In genomic region chr1:21273743-21274142, GRCh38 we compare ENCODE assay signal across 17 cellular contexts. TPM values are rescaled to one million over a fixed set of nuclear protein-coding genes. Genes with fewer than 3 reads are reported as not detected.
DNase-seq lines count a peak whose midpoint lies in the region; ATAC-seq and TF ChIP-seq lines count a peak whose summit lies in the region.
"Had no signal": no experiment of that assay in that cellular context is flagged by ENCODE, and none has a peak within 500 bp of the region (broad histone marks: within the 10 kb centered on the region; RNA-seq: fewer than 3 reads in every experiment).

No MANE protein-coding gene starts in this region.

- H3K27ac ChIP-seq in CD4-positive, CD25-positive, alpha-beta regulatory T cell (ENCODE audit: insufficient read depth, low read length, poor library complexity, severe bottlenecking): no peak overlapping the region
- H3K27ac ChIP-seq in right atrium auricular region (peak overlapping the region; percentile 49 to 63), smooth muscle cell (ENCODE audit: low read depth) (no peak overlapping the region), A673 (ENCODE audit: low read depth, low read length, poor library complexity, severe bottlenecking) (no peak overlapping the region)

- peaks cover 42% of the 10 kb centered on the region for H3K79me2 ChIP-seq in smooth muscle cell (ENCODE audit: low read depth)

- no peak for TF ChIP-seq CTCF in WTC11 (IDR thresholded peaks at IDR 0.05)
- no peak for TF ChIP-seq CTCF in right atrium auricular region (IDR thresholded peaks at IDR 0.05)
- no peak for TF ChIP-seq CTCF in smooth muscle cell (IDR thresholded peaks at IDR 0.05; ENCODE audit: borderline replicate concordance, insufficient read depth, poor library complexity, severe bottlenecking)
- TF ChIP-seq CTCF in A673 (conservative IDR thresholded peaks at IDR 0.05; ENCODE audit: low read depth, low read length): no peak

- no TSS peak for BruUV-seq in A673 (replicated peaks; lab: Mats Ljungman, UMichigan)

- H3K27me3 Mint-ChIP-seq in CD4-positive, CD25-positive, alpha-beta regulatory T cell: no peaks in the 10 kb centered on the region
- H3K27me3 Mint-ChIP-seq in WTC11 (ENCODE audit: low read depth): no peaks in the 10 kb centered on the region
- no peaks in the 10 kb centered on the region for H3K27me3 Mint-ChIP-seq in stimulated activated naive B cell treated with anti-CD40 and anti-IgM and Interleukin-4, amounts not matched to agents 10 μg/mL and 1 μg/mL and 100 μg/mL, for 72 hours

- H3K27me3 ChIP-seq in CD4-positive, CD25-positive, alpha-beta regulatory T cell (ENCODE audit: control insufficient read depth, insufficient read depth, low read length): no peaks in the 10 kb centered on the region
- H3K27me3 ChIP-seq in right atrium auricular region: no peaks in the 10 kb centered on the region
- H3K27me3 ChIP-seq in smooth muscle cell (ENCODE audit: low read depth): no peaks in the 10 kb centered on the region
- no peaks in the 10 kb centered on the region for H3K27me3 ChIP-seq in A673 (replicated peaks; ENCODE audit: insufficient read depth, low read depth, low read length, poor library complexity)
- H3K27me3 ChIP-seq: MG63 had no signal

- no peak overlapping the region for H3K9ac ChIP-seq in smooth muscle cell (ENCODE audit: low read depth)

- H3K4me2 ChIP-seq in smooth muscle cell: no peak overlapping the region

- POLR2A ChIA-PET in WTC11 (lab: Charles Lee): no interaction called here
- POLR2A ChIA-PET in A673 (lab: Charles Lee; ENCODE audit: low non-redundant PET): interaction anchor here (0.6 kb wide), 1 partner anchor 166 kb away, joined by 5 read pairs; no protein-coding TSS in a partner anchor

- ATAC-seq in CD4-positive, CD25-positive, alpha-beta regulatory T cell (ENCODE audit: low read depth in 2 of 2): no peak
- no peak for ATAC-seq in WTC11
- no peak for ATAC-seq in stimulated activated naive B cell treated with anti-CD40 and anti-IgM and Interleukin-4, amounts not matched to agents 10 μg/mL and 1 μg/mL and 100 μg/mL, for 72 hours (replicated peaks)
- ATAC-seq: natural killer cell had no signal

- CTCF ChIA-PET in WTC11 (lab: Charles Lee): interaction anchor here (0.8 to 6.9 kb wide), 6 partner anchors 11 to 195 kb away, joined by 3 to 119 read pairs (median 3); no protein-coding TSS in a partner anchor
- CTCF ChIA-PET in A673 (lab: Charles Lee): no interaction called here

- peaks cover 12% of the 10 kb centered on the region for H3K4me1 ChIP-seq in CD4-positive, CD25-positive, alpha-beta regulatory T cell (ENCODE audit: control insufficient read depth, insufficient read depth, low read length, poor library complexity, severe bottlenecking)
- H3K4me1 ChIP-seq in right atrium auricular region: peaks cover 0 to 55% of the 10 kb centered on the region in 2 donors
- H3K4me1 ChIP-seq in smooth muscle cell (ENCODE audit: low read depth): peaks cover 13% of the 10 kb centered on the region
- H3K4me1 ChIP-seq in A673 (ENCODE audit: insufficient read depth, low read length, poor library complexity, severe bottlenecking): no peaks in the 10 kb centered on the region

- no peak overlapping the region for H3K4me3 Mint-ChIP-seq in CD4-positive, CD25-positive, alpha-beta regulatory T cell
- no peak overlapping the region for H3K4me3 Mint-ChIP-seq in WTC11
- H3K4me3 Mint-ChIP-seq in stimulated activated naive B cell treated with anti-CD40 and anti-IgM and Interleukin-4, amounts not matched to agents 10 μg/mL and 1 μg/mL and 100 μg/mL, for 72 hours: no peak overlapping the region
- H3K4me3 Mint-ChIP-seq: natural killer cell had no signal

- H2AFZ ChIP-seq in smooth muscle cell (ENCODE audit: low read depth): no peak overlapping the region

- peaks cover 14 to 52% (median 32%) of the 10 kb centered on the region in 4 donors for H3K4me1 Mint-ChIP-seq in CD4-positive, CD25-positive, alpha-beta regulatory T cell
- H3K4me1 Mint-ChIP-seq in WTC11: peaks cover 19% of the 10 kb centered on the region
- H3K4me1 Mint-ChIP-seq in stimulated activated naive B cell treated with anti-CD40 and anti-IgM and Interleukin-4, amounts not matched to agents 10 μg/mL and 1 μg/mL and 100 μg/mL, for 72 hours: peaks cover 24 to 60% of the 10 kb centered on the region in 2 donors

- intact Hi-C loops in A673 (cut with micrococcal nuclease; ENCODE audit: unreplicated experiment): no loop called here

- no peaks in the 10 kb centered on the region for H3K9me3 Mint-ChIP-seq in CD4-positive, CD25-positive, alpha-beta regulatory T cell
- no peaks in the 10 kb centered on the region for H3K9me3 Mint-ChIP-seq in WTC11
- no peaks in the 10 kb centered on the region for H3K9me3 Mint-ChIP-seq in stimulated activated naive B cell treated with anti-CD40 and anti-IgM and Interleukin-4, amounts not matched to agents 10 μg/mL and 1 μg/mL and 100 μg/mL, for 72 hours
- H3K9me3 Mint-ChIP-seq: natural killer cell had no signal

- WGBS in smooth muscle cell (ENCODE audit: low lambda C conversion rate): 92% methylated on average over 11 of the region's 11 CpGs

- no peak for DNase-seq in CD4-positive, CD25-positive, alpha-beta regulatory T cell
- DNase-seq in WTC11 (ENCODE audit: low spot score) (no peak), right atrium auricular region (ENCODE audit: low spot score) (no peak), smooth muscle cell (lab: John Stamatoyannopoulos, UW; ENCODE audit: unreplicated experiment) (no peak), NCI-H82 (lab: John Stamatoyannopoulos, UW) (no peak), A673 (ENCODE audit: low spot score) (no peak)
- DNase-seq in stimulated activated naive B cell treated with anti-CD40 and anti-IgM and Interleukin-4, amounts not matched to agents 10 μg/mL and 1 μg/mL and 100 μg/mL, for 72 hours: no peak
- DNase-seq: activated CD4-positive, alpha-beta T cell treated with anti-CD3 and anti-CD28 coated beads for 48 hours; caudate nucleus; DMS153; foreskin melanocyte; GDM1; MG63; natural killer cell; NCI-H1417 treated with DMSO at 0.1 percent for 48 hours; NCI-H524 treated with DMSO at 0.1 percent for 48 hours; stimulated activated CD4-positive, alpha-beta T cell treated with anti-CD3 and anti-CD28 coated beads, Interleukin-4, amount 100 ng/mL, for 1 hour had no signal

- peak overlapping the region in 2 of 3 donors; percentile 11 to 74 for H3K27ac Mint-ChIP-seq in CD4-positive, CD25-positive, alpha-beta regulatory T cell
- H3K27ac Mint-ChIP-seq in WTC11: peak overlapping the region; percentile 63; the same call in 1 of the 2 replicates
- peak overlapping the region; percentile 5 for H3K27ac Mint-ChIP-seq in stimulated activated naive B cell treated with anti-CD40 and anti-IgM and Interleukin-4, amounts not matched to agents 10 μg/mL and 1 μg/mL and 100 μg/mL, for 72 hours
- H3K27ac Mint-ChIP-seq: natural killer cell had no signal

- peaks cover 14% of the 10 kb centered on the region for H3F3A ChIP-seq in smooth muscle cell (ENCODE audit: low read depth)

- H3K36me3 Mint-ChIP-seq in CD4-positive, CD25-positive, alpha-beta regulatory T cell: peaks cover 41% of the 10 kb centered on the region
- H3K36me3 Mint-ChIP-seq in WTC11: peaks cover 4% of the 10 kb centered on the region
- peaks cover 60 to 78% of the 10 kb centered on the region in 2 donors for H3K36me3 Mint-ChIP-seq in stimulated activated naive B cell treated with anti-CD40 and anti-IgM and Interleukin-4, amounts not matched to agents 10 μg/mL and 1 μg/mL and 100 μg/mL, for 72 hours
- H3K36me3 Mint-ChIP-seq: natural killer cell had no signal

- peaks cover 85% of the 10 kb centered on the region for H3K36me3 ChIP-seq in CD4-positive, CD25-positive, alpha-beta regulatory T cell (ENCODE audit: control insufficient read depth, insufficient read depth, low read length)
- H3K36me3 ChIP-seq in right atrium auricular region (peaks cover 47% of the 10 kb centered on the region), smooth muscle cell (ENCODE audit: low read depth) (no peaks in the 10 kb centered on the region), A673 (ENCODE audit: insufficient read depth, low read length, poor library complexity, severe bottlenecking) (no peaks in the 10 kb centered on the region)
- H3K36me3 ChIP-seq: MG63 had no signal

- peaks cover 3% of the 10 kb centered on the region for H4K20me1 ChIP-seq in smooth muscle cell (ENCODE audit: low read depth)

- no peaks in the 10 kb centered on the region for H3K9me3 ChIP-seq in CD4-positive, CD25-positive, alpha-beta regulatory T cell (ENCODE audit: control insufficient read depth in 2 of 2, low read length in 2 of 2)
- no peaks in the 10 kb centered on the region for H3K9me3 ChIP-seq in right atrium auricular region
- no peaks in the 10 kb centered on the region for H3K9me3 ChIP-seq in smooth muscle cell (replicated peaks; ENCODE audit: low read depth)
- H3K9me3 ChIP-seq in A673 (ENCODE audit: low read depth, low read length, poor library complexity, severe bottlenecking): no peaks in the 10 kb centered on the region
- H3K9me3 ChIP-seq: MG63 had no signal

- H3K4me3 ChIP-seq in CD4-positive, CD25-positive, alpha-beta regulatory T cell (ENCODE audit: low read depth, low read length): no peak overlapping the region
- H3K4me3 ChIP-seq in right atrium auricular region: no peak overlapping the region
- H3K4me3 ChIP-seq in smooth muscle cell: no peak overlapping the region
- no peak overlapping the region for H3K4me3 ChIP-seq in A673 (ENCODE audit: low read depth, low read length, poor library complexity, severe bottlenecking)
- H3K4me3 ChIP-seq: MG63 had no signal

TF ChIP-seq in WTC11, 78 proteins besides CTCF, POLR2A, EP300 and RAD21 (continues in another document):
- TF ChIP-seq ZNF121 (CRISPR knock-in tag; IDR thresholded peaks at IDR 0.05) (no peak), ZBTB43 (CRISPR knock-in tag; IDR thresholded peaks at IDR 0.05) (no peak), GTF2I (CRISPR knock-in tag; conservative IDR thresholded peaks at IDR 0.05) (no peak), TEAD4 (CRISPR knock-in tag; IDR thresholded peaks at IDR 0.05) (no peak), KAT7 (CRISPR knock-in tag; IDR thresholded peaks at IDR 0.05; ENCODE audit: borderline replicate concordance) (no peak), ZNF671 (CRISPR knock-in tag; IDR thresholded peaks at IDR 0.05) (no peak)

RNA-seq across cellular contexts. Expression of gene ECE1, which starts 16.5 kb away (rescaled TPM):
- total RNA-seq in CD4-positive, CD25-positive, alpha-beta regulatory T cell: 140 TPM
- 10 to 100 TPM; 25.7 to 32.3 (median 27.7) TPM for polyA plus RNA-seq in CD4-positive, CD25-positive, alpha-beta regulatory T cell
- total RNA-seq in WTC11 (2021) (40.6 to 45.0 TPM (median 42.0 TPM) in 3 replicates), right atrium auricular region (100 to 1,000 TPM in 1 of 2 donors, 10 to 100 TPM in 1; 83.7 to 152 TPM), smooth muscle cell (63.8 and 129 TPM in 2 replicates), A673 (2021) (31.5 and 37.7 TPM in 2 replicates)
- polyA plus RNA-seq in smooth muscle cell: 101 and 108 TPM in 2 replicates

Comparison
In these comparisons a context has a peak if more than half of its experiments do, and no peak if none do; other contexts are left out.
1. H3K27ac ChIP-seq: peak in right atrium auricular region (2 of 2); none in CD4-positive, CD25-positive, alpha-beta regulatory T cell (single experiment), smooth muscle cell (single experiment) and A673 (single experiment).
2. H3K27ac Mint-ChIP-seq: peak in every context shown above with its lines; median percentile 63 in WTC11; 42 in CD4-positive, CD25-positive, alpha-beta regulatory T cell; 5 in stimulated activated naive B cell treated with anti-CD40 and anti-IgM and Interleukin-4, amounts not matched to agents 10 μg/mL and 1 μg/mL and 100 μg/mL, for 72 hours.